In the genomic region with DNA sequence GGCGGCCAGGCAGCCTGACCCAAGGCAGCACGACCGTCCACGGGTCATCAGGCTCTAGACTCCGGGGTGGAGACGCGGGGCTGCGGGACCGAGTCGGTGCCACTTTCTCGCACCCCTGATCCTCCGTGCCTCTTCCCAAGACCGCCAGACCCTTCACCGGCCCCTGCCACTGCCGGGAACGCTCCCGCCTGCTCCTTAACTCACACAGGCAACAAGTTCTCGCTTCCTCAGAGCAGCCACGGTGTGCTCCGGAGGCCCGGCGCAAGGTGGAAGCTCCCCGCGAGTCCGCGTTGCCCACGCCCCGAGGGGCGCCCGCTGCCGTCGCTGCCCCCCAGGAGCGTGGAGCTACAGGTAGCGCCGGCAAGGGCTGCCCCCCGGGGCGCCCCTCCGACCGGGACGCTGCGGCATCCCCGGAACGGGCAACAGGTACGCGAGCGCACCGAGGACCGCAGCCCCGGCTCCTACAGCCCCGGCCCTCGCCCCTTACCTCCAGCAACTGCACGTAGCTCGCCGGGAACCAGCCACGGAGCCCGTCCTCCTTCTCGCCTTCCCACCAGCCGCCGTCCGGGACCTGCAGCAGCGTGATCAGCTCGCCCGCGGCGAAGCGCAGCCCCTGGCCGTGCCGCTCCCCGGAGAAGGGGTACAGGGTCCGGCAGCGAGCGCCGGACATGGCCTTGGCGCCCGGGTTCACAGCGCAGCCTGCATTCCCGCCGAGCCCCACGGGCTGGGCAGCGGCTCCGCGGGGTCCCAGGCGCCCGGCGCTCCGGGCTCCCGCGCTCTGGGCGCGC, we compare ENCODE assay signal across 9 cellular contexts. TPM values are rescaled to one million over a fixed set of nuclear protein-coding genes. Genes with fewer than 3 reads are reported as not detected.
DNase-seq lines count a peak whose midpoint lies in the region; ATAC-seq and TF ChIP-seq lines count a peak whose summit lies in the region.
"Had no signal": no experiment of that assay in that cellular context is flagged by ENCODE, and none has a peak within 500 bp of the region (broad histone marks: within the 10 kb centered on the region; RNA-seq: fewer than 3 reads in every experiment).

No MANE protein-coding gene starts in this region.

- TF ChIP-seq CTCF in Loucy (conservative IDR thresholded peaks at IDR 0.05; ENCODE audit: low read length) (no peak), gastroesophageal sphincter (IDR thresholded peaks at IDR 0.05) (no peak)

- peak overlapping the region in 3 of 4 donors; percentile 67 to 79 (median 73) for H3K27ac ChIP-seq in gastroesophageal sphincter
- no peak overlapping the region for H3K27ac ChIP-seq in rectal smooth muscle tissue (ENCODE audit: low read depth, low read length)
- H3K27ac ChIP-seq: KMS-11 had no signal

- no peak overlapping the region; the same call in 1 of the 2 replicates for H2AFZ ChIP-seq in Loucy (ENCODE audit: low read length)

- no peaks in the 10 kb centered on the region for H3K36me3 ChIP-seq in Loucy (ENCODE audit: insufficient read depth, low read length)
- H3K36me3 ChIP-seq in gastroesophageal sphincter = no peaks in the 10 kb centered on the region
- no peaks in the 10 kb centered on the region for H3K36me3 ChIP-seq in rectal smooth muscle tissue (ENCODE audit: control insufficient read depth, insufficient read depth, low read length)

- H3K27me3 ChIP-seq in Loucy (ENCODE audit: insufficient read depth, low read length, poor library complexity, severe bottlenecking) = no peaks in the 10 kb centered on the region
- H3K27me3 ChIP-seq in gastroesophageal sphincter = peaks cover 18% of the 10 kb centered on the region
- no peaks in the 10 kb centered on the region for H3K27me3 ChIP-seq in rectal smooth muscle tissue (ENCODE audit: control insufficient read depth, insufficient read depth, low read length)

- peaks cover 3% of the 10 kb centered on the region; the same call in 1 of the 2 replicates for H3F3A ChIP-seq in Loucy (ENCODE audit: low read depth)

- peaks cover 23% of the 10 kb centered on the region for H4K20me1 ChIP-seq in Loucy (ENCODE audit: insufficient read depth, low read length, poor library complexity, severe bottlenecking)

- peaks cover 62% of the 10 kb centered on the region for H3K79me2 ChIP-seq in Loucy (ENCODE audit: insufficient read depth, low read length)

- H3K9me3 ChIP-seq in Loucy (ENCODE audit: insufficient read depth, low read depth, low read length) = no peaks in the 10 kb centered on the region
- H3K9me3 ChIP-seq in gastroesophageal sphincter = peaks cover 0 to 16% (median 0%) of the 10 kb centered on the region in 3 donors

- no CpG with 5 or more reads among the region's 90 CpGs for WGBS in gastroesophageal sphincter (ENCODE audit: low coverage in 1 of 2), 2 donors

- no peak for TF ChIP-seq POLR2A in gastroesophageal sphincter (IDR thresholded peaks at IDR 0.05)

- H3K4me2 ChIP-seq in Loucy (ENCODE audit: low read depth, low read length, poor library complexity, severe bottlenecking) = peak overlapping the region; percentile 99
- H3K4me2 ChIP-seq: KMS-11 had no signal

- H3K4me3 ChIP-seq in Loucy (ENCODE audit: low read length, poor library complexity, severe bottlenecking) (peak overlapping the region; percentile 79), gastroesophageal sphincter (peak overlapping the region; percentile 67 to 80), rectal smooth muscle tissue (ENCODE audit: low read length) (peak overlapping the region; percentile 40)

- H3K4me1 ChIP-seq in Loucy (ENCODE audit: insufficient read depth, low read length, poor library complexity, severe bottlenecking) = peaks cover 35% of the 10 kb centered on the region
- peaks cover 0 to 36% (median 4%) of the 10 kb centered on the region in 3 donors for H3K4me1 ChIP-seq in gastroesophageal sphincter
- no peaks in the 10 kb centered on the region for H3K4me1 ChIP-seq in rectal smooth muscle tissue (ENCODE audit: control insufficient read depth, insufficient read depth, low read length)

- TF ChIP-seq EP300 in gastroesophageal sphincter (IDR thresholded peaks at IDR 0.05) = no peak

- ATAC-seq in GM18511 (IDR thresholded peaks at IDR 0.05; ENCODE audit: unreplicated experiment) (peak; percentile 43), gastroesophageal sphincter (peak; percentile 39)

- H3K9me2 ChIP-seq in Loucy (replicated peaks; ENCODE audit: low read depth, low read length) = no peaks in the 10 kb centered on the region

- DNase-seq in HK-2 (ENCODE audit: unreplicated experiment) (no peak), NCI-H2196 treated with DMSO at 0.1 percent for 48 hours (lab: John Stamatoyannopoulos, UW; ENCODE audit: unreplicated experiment) (no peak), NCI-H146 (lab: John Stamatoyannopoulos, UW) (no peak), NCI-H187 (lab: John Stamatoyannopoulos, UW) (no peak)

- H3K9ac ChIP-seq in Loucy (ENCODE audit: low read depth, low read length, poor library complexity, severe bottlenecking) (peak overlapping the region; percentile 90), rectal smooth muscle tissue (ENCODE audit: low read length) (no peak overlapping the region)
- H3K9ac ChIP-seq: KMS-11 had no signal

RNA-seq across cellular contexts. Expression of gene GAS7, which starts 0.5 kb away (rescaled TPM):
- 100 to 1,000 TPM in 1 of 4 donors, 10 to 100 TPM in 3; 62.6 to 122 (median 77.0) TPM for total RNA-seq in gastroesophageal sphincter
